In the genomic region with DNA sequence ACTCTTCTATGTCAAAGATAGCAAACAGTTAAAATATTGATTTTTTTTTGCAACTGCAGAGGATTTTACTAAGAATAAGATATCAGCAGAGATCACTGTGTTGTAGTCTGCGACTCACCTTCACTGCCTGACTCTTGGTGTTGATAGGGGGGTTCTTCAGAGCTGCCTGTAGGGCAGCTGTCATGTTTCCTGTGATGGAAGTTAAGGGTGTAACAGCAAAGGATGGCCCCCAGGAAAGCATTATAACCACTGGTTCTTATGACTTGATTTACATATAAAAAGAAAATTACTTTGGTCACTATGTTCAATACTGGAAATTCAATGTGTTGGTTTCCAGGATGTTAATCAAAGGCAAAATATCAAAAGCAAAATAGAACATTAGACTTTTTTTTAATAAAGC, we compare ENCODE assay signal across 9 cellular contexts. TPM values are rescaled to one million over a fixed set of nuclear protein-coding genes. Genes with fewer than 3 reads are reported as not detected.
DNase-seq lines count a peak whose midpoint lies in the region; ATAC-seq, FAIRE-seq and TF ChIP-seq lines count a peak whose summit lies in the region.
"Had no signal": no experiment of that assay in that cellular context is flagged by ENCODE, and none has a peak within 500 bp of the region (broad histone marks: within the 10 kb centered on the region; RNA-seq: fewer than 3 reads in every experiment).

No MANE protein-coding gene starts in this region.

- H3K9me3 Mint-ChIP-seq in CD4-positive, CD25-positive, alpha-beta regulatory T cell = peaks cover 0 to 1% (median 0%) of the 10 kb centered on the region in 7 donors
- no peaks in the 10 kb centered on the region for H3K9me3 Mint-ChIP-seq in nephron

- H3K4me1 ChIP-seq in CD4-positive, CD25-positive, alpha-beta regulatory T cell (ENCODE audit: control insufficient read depth, insufficient read depth, low read length, poor library complexity, severe bottlenecking) = peaks cover 59% of the 10 kb centered on the region
- peaks cover 5% of the 10 kb centered on the region for H3K4me1 ChIP-seq in IMR-90 (ENCODE audit: control insufficient read depth, insufficient read depth, low read length)

- TF ChIP-seq CTCF in IMR-90 (conservative IDR thresholded peaks at IDR 0.05; ENCODE audit: low read depth, low read length) = no peak
- no peak for TF ChIP-seq CTCF in bronchial epithelial cell (IDR thresholded peaks at IDR 0.05; ENCODE audit: insufficient read depth, low read length, severe bottlenecking)
- no peak for TF ChIP-seq CTCF in nephron (IDR thresholded peaks at IDR 0.05; ENCODE audit: unreplicated experiment in 3 of 3)

- peak overlapping the region; percentile 79; the same call in 1 of the 3 replicates for H2BK15ac ChIP-seq in IMR-90 (ENCODE audit: low read depth, low read length)

- H3K9me3 ChIP-seq in CD4-positive, CD25-positive, alpha-beta regulatory T cell (ENCODE audit: control insufficient read depth in 2 of 2, low read length in 2 of 2) = no peaks in the 10 kb centered on the region
- no peaks in the 10 kb centered on the region for H3K9me3 ChIP-seq in IMR-90 (ENCODE audit: control insufficient read depth, insufficient read depth, low read length)

- H3K27me3 ChIP-seq in CD4-positive, CD25-positive, alpha-beta regulatory T cell (ENCODE audit: control insufficient read depth, insufficient read depth, low read length) = no peaks in the 10 kb centered on the region
- H3K27me3 ChIP-seq in IMR-90 (ENCODE audit: control insufficient read depth, insufficient read depth, low read length) = no peaks in the 10 kb centered on the region
- no peaks in the 10 kb centered on the region for H3K27me3 ChIP-seq in bronchial epithelial cell (ENCODE audit: control insufficient read depth, insufficient read depth, low read length)

- H4K5ac ChIP-seq in IMR-90 (ENCODE audit: low read depth, low read length) = peak overlapping the region; percentile 59; the same call in 1 of the 2 replicates

- peak overlapping the region; percentile 31; the same call in 1 of the 2 replicates for H4K91ac ChIP-seq in IMR-90 (ENCODE audit: insufficient read depth, low read depth, low read length)

- ATAC-seq in CD4-positive, CD25-positive, alpha-beta regulatory T cell (ENCODE audit: low read depth in 2 of 2) = no peak
- no peak for ATAC-seq in IMR-90 (ENCODE audit: low read depth)
- ATAC-seq in GM18907 (IDR thresholded peaks at IDR 0.05; ENCODE audit: unreplicated experiment) = no peak
- ATAC-seq in GM18858 (IDR thresholded peaks at IDR 0.05; ENCODE audit: unreplicated experiment) = no peak

- H2BK5ac ChIP-seq in IMR-90 (ENCODE audit: low read depth, low read length, poor library complexity, severe bottlenecking) = peak overlapping the region; percentile 93

- dilution Hi-C loops in IMR-90 (cut with HindIII; ENCODE audit: low sequenced_read_pairs, unreplicated experiment) = no loop called here

- H3K18ac ChIP-seq in IMR-90 (ENCODE audit: low read depth, low read length) = peak overlapping the region; percentile 85

- H2AK5ac ChIP-seq in IMR-90 (ENCODE audit: low read depth, low read length) = peak overlapping the region; percentile 68

- intact Hi-C loops in IMR-90 (cut with micrococcal nuclease) = loop anchor here (5.0 to 10.0 kb wide), 3 partner anchors 422 to 752 kb away; a partner anchor contains a TSS

- peak overlapping the region; percentile 96 for H3K9ac ChIP-seq in IMR-90 (ENCODE audit: low read depth, low read length)

- peak overlapping the region; percentile 57; the same call in 1 of the 2 replicates for H3K4ac ChIP-seq in IMR-90 (ENCODE audit: low read depth, low read length)

- TF ChIP-seq POLR2A in IMR-90 (IDR thresholded peaks at IDR 0.05; ENCODE audit: low read depth, low read length) = no peak

- peaks cover 29 to 76% (median 40%) of the 10 kb centered on the region in 4 donors for H3K4me1 Mint-ChIP-seq in CD4-positive, CD25-positive, alpha-beta regulatory T cell
- H3K4me1 Mint-ChIP-seq in nephron = peaks cover 39% of the 10 kb centered on the region

- peak overlapping the region; percentile 37 to 76 for H4K8ac ChIP-seq in IMR-90 (ENCODE audit: low read depth in 2 of 2, low read length in 2 of 2)

- peak overlapping the region; percentile 86 to 100 (median 96) for H3K4me3 Mint-ChIP-seq in CD4-positive, CD25-positive, alpha-beta regulatory T cell
- H3K4me3 Mint-ChIP-seq in nephron = peak overlapping the region; percentile 78 to 100 (median 100)

- peaks cover 35% of the 10 kb centered on the region for H3K36me3 ChIP-seq in CD4-positive, CD25-positive, alpha-beta regulatory T cell (ENCODE audit: control insufficient read depth, insufficient read depth, low read length)
- H3K36me3 ChIP-seq in IMR-90 (ENCODE audit: control insufficient read depth, insufficient read depth, low read length) (peaks cover 18% of the 10 kb centered on the region), bronchial epithelial cell (ENCODE audit: control insufficient read depth, insufficient read depth, low read length) (peaks cover 8% of the 10 kb centered on the region)

- no peak for FAIRE-seq in bronchial epithelial cell (lab: Jason Lieb, UNC)

- in situ Hi-C loops in IMR-90 (cut with MboI; ENCODE audit: low sequenced_read_pairs) = no loop called here

- CTCF ChIA-PET in IMR-90 (lab: Yijun Ruan, JAX) = interaction anchor here (0.6 to 1.5 kb wide), 4 partner anchors 12 to 283 kb away, joined by 3 to 5 read pairs (median 3); no protein-coding TSS in a partner anchor

- H2AFZ ChIP-seq in IMR-90 (replicated peaks; ENCODE audit: low read length, poor library complexity) = no peak overlapping the region

- H3K27ac ChIP-seq in CD4-positive, CD25-positive, alpha-beta regulatory T cell (ENCODE audit: insufficient read depth, low read length, poor library complexity, severe bottlenecking) = peak overlapping the region; percentile 53
- H3K27ac ChIP-seq in IMR-90 (ENCODE audit: insufficient read depth, low read length) = peak overlapping the region; percentile 98

- peak overlapping the region; percentile 56 for H3K14ac ChIP-seq in IMR-90 (replicated peaks; ENCODE audit: low read depth, low read length)

- peaks cover 5% of the 10 kb centered on the region for H3K27me3 Mint-ChIP-seq in CD4-positive, CD25-positive, alpha-beta regulatory T cell
- peaks cover 17% of the 10 kb centered on the region for H3K27me3 Mint-ChIP-seq in nephron (ENCODE audit: low read depth)

- TF ChIP-seq RAD21 in IMR-90 (IDR thresholded peaks at IDR 0.05; ENCODE audit: low read length) = no peak

- no peak overlapping the region for H2AK9ac ChIP-seq in IMR-90 (replicated peaks; ENCODE audit: low read depth, low read length, poor library complexity)

- H3K27ac Mint-ChIP-seq in CD4-positive, CD25-positive, alpha-beta regulatory T cell = peak overlapping the region in 2 of 3 donors; percentile 55 to 99
- H3K27ac Mint-ChIP-seq in nephron = peak overlapping the region in 2 of 3 experiments; percentile 36 to 97

- WGBS in IMR-90 (ENCODE audit: extremely low coverage in 2 of 2, insufficient read length in 1 of 2), 2 experiments = no CpG with 5 or more reads among the region's 1 CpG

- H3K4me3 ChIP-seq in CD4-positive, CD25-positive, alpha-beta regulatory T cell (ENCODE audit: low read depth, low read length) = peak overlapping the region; percentile 91
- H3K4me3 ChIP-seq in IMR-90 (ENCODE audit: insufficient read depth, low read depth, low read length) = peak overlapping the region; percentile 85
- H3K4me3 ChIP-seq in bronchial epithelial cell (ENCODE audit: low read depth, low read length) = no peak overlapping the region

- peaks cover 7% of the 10 kb centered on the region; the same call in 1 of the 2 replicates for H3K9me1 ChIP-seq in IMR-90 (ENCODE audit: insufficient read depth, low read length)

- H3K23ac ChIP-seq in IMR-90 (ENCODE audit: low read depth, low read length) = peak overlapping the region; percentile 26; the same call in 1 of the 2 replicates

- H2BK20ac ChIP-seq in IMR-90 (ENCODE audit: low read depth, low read length) = peak overlapping the region; percentile 17; the same call in 1 of the 2 replicates

- POLR2A ChIA-PET in IMR-90 (lab: Charles Lee; ENCODE audit: unreplicated experiment) = interaction anchor here (0.7 kb wide), 1 partner anchor 281 kb away, joined by 3 read pairs; no protein-coding TSS in a partner anchor

- DNase-seq in CD4-positive, CD25-positive, alpha-beta regulatory T cell = peak in 1 of 3 donors; percentile 59
- no peak for DNase-seq in IMR-90
- peak; percentile 17 for DNase-seq in bronchial epithelial cell (ENCODE audit: low read depth)
- no peak for DNase-seq in stimulated activated CD4-positive, alpha-beta T cell treated with anti-CD3 and anti-CD28 coated beads, Interleukin-4, amount 100 ng/mL, for 1 hour
- no peak for DNase-seq in occipital lobe (lab: John Stamatoyannopoulos, UW)

- peak overlapping the region; percentile 48; the same call in 1 of the 2 replicates for H2BK120ac ChIP-seq in IMR-90 (ENCODE audit: low read depth, low read length)

- peaks cover 30% of the 10 kb centered on the region for H3K36me3 Mint-ChIP-seq in CD4-positive, CD25-positive, alpha-beta regulatory T cell
- H3K36me3 Mint-ChIP-seq in nephron (ENCODE audit: low read depth) = peaks cover 31% of the 10 kb centered on the region

- H3K4me2 ChIP-seq in IMR-90 (ENCODE audit: low read depth, low read length) = peak overlapping the region; percentile 99

- BruUV-seq in IMR-90 (replicated peaks; lab: Mats Ljungman, UMichigan) = no TSS peak

- H3K79me1 ChIP-seq in IMR-90 (ENCODE audit: low read depth in 1 of 2, low read length in 2 of 2) = peaks cover 14 to 34% of the 10 kb centered on the region in 2 experiments

- H4K20me1 ChIP-seq in IMR-90 (ENCODE audit: insufficient read depth, low read length) = peaks cover 20% of the 10 kb centered on the region; the same call in 1 of the 2 replicates

- peak overlapping the region; percentile 89 for H3K56ac ChIP-seq in IMR-90 (ENCODE audit: extremely low read depth, insufficient read depth, low read length)

RNA-seq across cellular contexts. Expression of a gene that starts 2.6 kb away (rescaled TPM):
- 76.3 TPM for total RNA-seq in CD4-positive, CD25-positive, alpha-beta regulatory T cell
- polyA plus RNA-seq in CD4-positive, CD25-positive, alpha-beta regulatory T cell = 100 to 1,000 TPM; 347 to 541 (median 415) TPM
- total RNA-seq in IMR-90 (2012; rRNA removed) (212 and 361 TPM in 2 replicates), bronchial epithelial cell (95.3 and 182 TPM in 2 replicates), occipital lobe (145 TPM)
- polyA plus RNA-seq in IMR-90 (2012; rRNA removed) = 91.0 and 132 TPM in 2 replicates
- polyA plus RNA-seq in IMR-90 (2012; cell fraction: cytosol; rRNA removed) = 38.8 and 57.1 TPM in 2 replicates
- 9.7 and 50.2 TPM in 2 replicates for polyA plus RNA-seq in IMR-90 (2012; cell fraction: nucleus; rRNA removed; ENCODE audit: low replicate concordance)

RNA-seq across cellular contexts. Expression of a gene that starts 20.2 kb away (rescaled TPM):
- not detected for total RNA-seq in CD4-positive, CD25-positive, alpha-beta regulatory T cell
- polyA plus RNA-seq in CD4-positive, CD25-positive, alpha-beta regulatory T cell = not detected
- total RNA-seq in IMR-90 (2012; rRNA removed) = not detected in 2 replicates
- polyA plus RNA-seq in IMR-90 (2012; rRNA removed) = not detected in 2 replicates
- not detected in 2 replicates for polyA plus RNA-seq in IMR-90 (2012; cell fraction: cytosol; rRNA removed)
- polyA plus RNA-seq in IMR-90 (2012; cell fraction: nucleus; rRNA removed; ENCODE audit: low replicate concordance) = not detected in 2 replicates
- total RNA-seq in bronchial epithelial cell = not detected in 2 replicates
- not detected for total RNA-seq in occipital lobe
- total RNA-seq: T-helper 2 cell treated with Interferon-gamma antibody and Interleukin-4, amounts not matched to agents 100 ng/mL and 5 ng/mL, for 36 hours had no signal

RNA-seq across cellular contexts. Expression of a gene that starts 42.7 kb away (rescaled TPM):
- total RNA-seq in CD4-positive, CD25-positive, alpha-beta regulatory T cell = 9.3 TPM
- polyA plus RNA-seq in CD4-positive, CD25-positive, alpha-beta regulatory T cell = 10 to 100 TPM in 1 of 4 donors, 1 to 10 TPM in 3; 2.8 to 20.0 (median 5.4) TPM
- 2.8 and 3.2 TPM in 2 replicates for total RNA-seq in IMR-90 (2012; rRNA removed)
- 2.6 and 4.2 TPM in 2 replicates for polyA plus RNA-seq in IMR-90 (2012; rRNA removed)
- polyA plus RNA-seq in IMR-90 (2012; cell fraction: cytosol; rRNA removed) = 0.45 and 1.8 TPM in 2 replicates
- 0.52 and 0.64 TPM in 2 replicates for polyA plus RNA-seq in IMR-90 (2012; cell fraction: nucleus; rRNA removed; ENCODE audit: low replicate concordance)
- 96.4 and 202 TPM in 2 replicates for total RNA-seq in bronchial epithelial cell
- total RNA-seq in occipital lobe = 4.8 TPM
